In the genomic region with DNA sequence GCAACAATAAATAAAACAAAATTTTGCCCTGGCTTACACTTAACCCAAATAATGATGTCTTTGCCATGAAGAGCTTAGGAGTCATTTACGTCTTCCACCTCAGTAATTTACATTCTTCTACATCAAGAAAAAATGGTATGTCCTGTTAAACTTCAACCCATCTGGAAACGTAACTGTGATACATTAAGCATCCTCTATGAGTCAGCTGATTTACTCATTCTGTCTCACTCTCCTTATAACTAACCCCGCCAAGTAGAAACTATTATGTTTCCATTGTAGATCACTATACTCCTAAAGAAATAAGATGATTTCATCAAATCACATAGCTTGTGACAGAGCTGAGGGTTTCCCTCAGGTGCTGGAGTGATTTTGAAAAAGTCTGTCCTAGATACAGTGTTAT, we compare ENCODE assay signal across 31 cellular contexts.
DNase-seq lines count a peak whose midpoint lies in the region; ATAC-seq, FAIRE-seq and TF ChIP-seq lines count a peak whose summit lies in the region.
"Had no signal": no experiment of that assay in that cellular context is flagged by ENCODE, and none has a peak within 500 bp of the region (broad histone marks: within the 10 kb centered on the region; RNA-seq: fewer than 3 reads in every experiment).

No MANE protein-coding gene starts in this region.

- CTCF ChIA-PET in OCI-LY7 (lab: Charles Lee; ENCODE audit: unreplicated experiment), result no interaction called here

- H3K27me3 ChIP-seq in bronchial epithelial cell (ENCODE audit: control insufficient read depth, insufficient read depth, low read length), result no peaks in the 10 kb centered on the region
- H3K27me3 ChIP-seq in kidney epithelial cell (ENCODE audit: control insufficient read depth, insufficient read depth, low read length), result no peaks in the 10 kb centered on the region
- H3K27me3 ChIP-seq in upper lobe of right lung, result no peaks in the 10 kb centered on the region
- H3K27me3 ChIP-seq: BLaER1 treated with 17β-estradiol and CSF1 and Interleukin-3, amounts not matched to agents 10 nM and 100 nM; body of pancreas; heart left ventricle; neutrophil; Peyer's patch; stomach; vagina had no signal

- intact Hi-C loops in OCI-LY7 (cut with micrococcal nuclease; ENCODE audit: unreplicated experiment) (no loop called here), upper lobe of right lung (cut with DNase I) (no loop called here), Right ventricle myocardium superior (cut with DNase I) (no loop called here)

- DNase-seq in Caki2 (ENCODE audit: low read depth) (peak; percentile 76), OCI-LY7 (ENCODE audit: low spot score) (no peak), bronchial epithelial cell (ENCODE audit: low read depth) (peak; percentile 52), kidney epithelial cell (ENCODE audit: low read depth) (peak; percentile 28), upper lobe of right lung (no peak), cerebellar nuclear complex (lab: John Stamatoyannopoulos, UW) (no peak), Right ventricle myocardium superior (no peak), 8988T (no peak)
- DNase-seq: activated CD4-positive, alpha-beta T cell treated with anti-CD3 and anti-CD28 coated beads, Interleukin-2, amount 50 U/mL, for 4 hours; activated CD4-positive, CD25-positive, alpha-beta regulatory T cell; activated CD8-positive, alpha-beta memory T cell treated with anti-CD3 and anti-CD28 coated beads, Interleukin-2, amount 10 ng/mL, durations not matched to agents 7 days and 5 days; activated naive CD4-positive, alpha-beta T cell treated with anti-CD3 and anti-CD28 coated beads for 36 hours; body of pancreas; DMS53; heart left ventricle; islet precursor cell; Kasumi-1; naive thymus-derived CD4-positive, alpha-beta T cell; NCI-H1417; NCI-H2029; NCI-H2227 treated with DMSO at 0.1 percent for 48 hours; Peyer's patch; stimulated activated CD4-positive, alpha-beta T cell treated with anti-CD3 and anti-CD28 coated beads, Interleukin-4, amount 100 ng/mL, for 1 hour; stomach had no signal

- ATAC-seq in upper lobe of right lung (no peak), Right ventricle myocardium superior (ENCODE audit: poor library complexity) (no peak)
- ATAC-seq: activated CD8-positive, alpha-beta memory T cell treated with anti-CD3 and anti-CD28 coated beads, Interleukin-2, amount 10 ng/mL, durations not matched to agents 7 days and 5 days; body of pancreas; heart left ventricle; naive thymus-derived CD4-positive, alpha-beta T cell; sciatic nerve had no signal

- TF ChIP-seq CTCF in OCI-LY7 (conservative IDR thresholded peaks at IDR 0.05; ENCODE audit: low read length), result no peak
- TF ChIP-seq CTCF in bronchial epithelial cell (IDR thresholded peaks at IDR 0.05; ENCODE audit: insufficient read depth, low read length, severe bottlenecking), result no peak
- TF ChIP-seq CTCF in kidney epithelial cell (IDR thresholded peaks at IDR 0.05; ENCODE audit: insufficient read depth, low read length, poor library complexity, severe bottlenecking), result no peak
- no peak for TF ChIP-seq CTCF in upper lobe of right lung (IDR thresholded peaks at IDR 0.05)

- H3K9me3 ChIP-seq in OCI-LY7 (ENCODE audit: low read length) (no peaks in the 10 kb centered on the region), upper lobe of right lung (no peaks in the 10 kb centered on the region)
- H3K9me3 ChIP-seq: BLaER1 treated with 17β-estradiol and CSF1 and Interleukin-3, amounts not matched to agents 10 nM and 100 nM; body of pancreas; HAP-1; heart left ventricle; neutrophil; Peyer's patch; prostate gland; stomach; vagina had no signal

- H3K4me2 ChIP-seq in OCI-LY7 (ENCODE audit: low read length), result no peak overlapping the region
- H3K4me2 ChIP-seq: BLaER1 treated with 17β-estradiol and CSF1 and Interleukin-3, amounts not matched to agents 10 nM and 100 nM had no signal

- no peaks in the 10 kb centered on the region for H4K20me1 ChIP-seq in OCI-LY7 (ENCODE audit: insufficient read depth, low read length)
- H4K20me1 ChIP-seq: BLaER1 treated with 17β-estradiol and CSF1 and Interleukin-3, amounts not matched to agents 10 nM and 100 nM had no signal

- no peaks in the 10 kb centered on the region for H3K36me3 ChIP-seq in OCI-LY7 (ENCODE audit: insufficient read depth, low read length)
- H3K36me3 ChIP-seq in bronchial epithelial cell (ENCODE audit: control insufficient read depth, insufficient read depth, low read length), result no peaks in the 10 kb centered on the region
- H3K36me3 ChIP-seq in kidney epithelial cell (ENCODE audit: control insufficient read depth, insufficient read depth, low read length), result no peaks in the 10 kb centered on the region
- H3K36me3 ChIP-seq in upper lobe of right lung, result no peaks in the 10 kb centered on the region
- H3K36me3 ChIP-seq: BLaER1 treated with 17β-estradiol and CSF1 and Interleukin-3, amounts not matched to agents 10 nM and 100 nM; HAP-1; heart left ventricle; neutrophil; Peyer's patch; prostate gland; stomach; vagina had no signal

- peak overlapping the region; percentile 47 for H2AFZ ChIP-seq in OCI-LY7 (ENCODE audit: low read length)

- H3K27ac ChIP-seq in OCI-LY7 (ENCODE audit: low read depth, low read length, poor library complexity, severe bottlenecking) (no peak overlapping the region), upper lobe of right lung (no peak overlapping the region)
- H3K27ac ChIP-seq: BLaER1 treated with 17β-estradiol and CSF1 and Interleukin-3, amounts not matched to agents 10 nM and 100 nM; body of pancreas; heart left ventricle; HL-60; neutrophil; Peyer's patch; prostate gland; stomach; vagina had no signal

- in situ Hi-C loops in Caki2 (cut with HindIII; ENCODE audit: low pct_unique_long_range_greater_than_20kb, low sequenced_read_pairs), result no loop called here

- no peaks in the 10 kb centered on the region for H3K9me2 ChIP-seq in OCI-LY7 (ENCODE audit: insufficient read depth, low read length)

- H3K4me1 ChIP-seq in OCI-LY7 (ENCODE audit: insufficient read depth, low read length, poor library complexity, severe bottlenecking), result no peaks in the 10 kb centered on the region
- H3K4me1 ChIP-seq in upper lobe of right lung, result no peaks in the 10 kb centered on the region
- H3K4me1 ChIP-seq: BLaER1 treated with 17β-estradiol and CSF1 and Interleukin-3, amounts not matched to agents 10 nM and 100 nM; body of pancreas; HAP-1; heart left ventricle; Peyer's patch; prostate gland; stomach; vagina had no signal

- FAIRE-seq in bronchial epithelial cell (lab: Jason Lieb, UNC), result no peak

- no TSS peak for BruUV-seq in OCI-LY7 (replicated peaks; lab: Mats Ljungman, UMichigan)

- no peaks in the 10 kb centered on the region for H3K79me2 ChIP-seq in OCI-LY7 (ENCODE audit: insufficient read depth, low read depth, low read length)

- H3K4me3 ChIP-seq in OCI-LY7 (ENCODE audit: low read depth, low read length, poor library complexity, severe bottlenecking), result no peak overlapping the region
- no peak overlapping the region for H3K4me3 ChIP-seq in bronchial epithelial cell (ENCODE audit: low read depth, low read length)
- no peak overlapping the region for H3K4me3 ChIP-seq in kidney epithelial cell (ENCODE audit: low read depth, low read length)
- no peak overlapping the region for H3K4me3 ChIP-seq in upper lobe of right lung
- H3K4me3 ChIP-seq: BLaER1 treated with 17β-estradiol and CSF1 and Interleukin-3, amounts not matched to agents 10 nM and 100 nM; body of pancreas; HAP-1; heart left ventricle; Peyer's patch; prostate gland; stomach; vagina had no signal

- POLR2A ChIA-PET in OCI-LY7 (lab: Charles Lee), result interaction anchor here (0.9 to 2.1 kb wide), 5 partner anchors 10 to 30 kb away, joined by 3 to 12 read pairs (median 4); no protein-coding TSS in a partner anchor

Comparison
In these comparisons a context has a peak if more than half of its experiments do, and no peak if none do; other contexts are left out.
1. DNase-seq: peak in Caki2 (single experiment), bronchial epithelial cell (single experiment) and kidney epithelial cell (single experiment); none in OCI-LY7 (single experiment), upper lobe of right lung (single experiment), cerebellar nuclear complex (0 of 2), Right ventricle myocardium superior (single experiment) and 8988T (single experiment).